ENCODE assay signal across 11 cellular contexts in the genomic region with DNA sequence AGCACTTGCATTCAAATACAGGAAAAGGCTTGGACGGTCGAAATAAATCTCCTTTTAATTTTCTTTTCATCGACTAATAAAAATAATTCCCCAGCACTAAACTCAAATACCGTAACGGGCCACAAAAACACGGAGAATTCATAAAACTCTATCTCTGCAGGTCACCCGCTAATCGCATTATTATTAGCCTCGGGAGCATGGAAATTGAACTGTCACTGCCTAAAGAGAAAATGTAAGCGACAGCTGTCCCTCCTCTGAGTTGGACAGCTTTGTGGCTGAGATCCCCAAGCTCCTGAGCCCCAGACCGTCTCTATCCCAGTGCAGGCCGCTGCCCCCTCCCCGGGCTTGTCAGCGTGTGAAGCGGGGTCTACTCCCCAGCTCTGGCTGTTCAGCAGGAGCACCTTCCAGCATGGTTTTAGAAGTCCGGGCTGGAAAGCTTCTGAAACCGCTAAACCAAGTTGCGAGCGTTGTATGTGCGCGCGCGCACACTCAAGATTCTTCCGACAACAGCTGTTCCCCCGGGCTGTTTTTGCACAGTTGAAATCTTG. TPM values are rescaled to one million over a fixed set of nuclear protein-coding genes. Genes with fewer than 3 reads are reported as not detected.
DNase-seq lines count a peak whose midpoint lies in the region; ATAC-seq, FAIRE-seq and TF ChIP-seq lines count a peak whose summit lies in the region.
"Had no signal": no experiment of that assay in that cellular context is flagged by ENCODE, and none has a peak within 500 bp of the region (broad histone marks: within the 10 kb centered on the region; RNA-seq: fewer than 3 reads in every experiment).

No MANE protein-coding gene starts in this region.

- H3K27me3 Mint-ChIP-seq in astrocyte (ENCODE audit: low read depth, unreplicated experiment) = peaks cover 94% of the 10 kb centered on the region
- peaks cover 86 to 96% of the 10 kb centered on the region in 2 donors for H3K27me3 Mint-ChIP-seq in CD8-positive, alpha-beta memory T cell

- POLR2A ChIA-PET in CD8-positive, alpha-beta memory T cell (lab: Charles Lee) = no interaction called here

- H3K9me3 Mint-ChIP-seq in astrocyte (ENCODE audit: unreplicated experiment) = peaks cover 46% of the 10 kb centered on the region
- H3K9me3 Mint-ChIP-seq in CD8-positive, alpha-beta memory T cell = peaks cover 0 to 44% (median 37%) of the 10 kb centered on the region in 5 donors

- H4K20me1 ChIP-seq in astrocyte (ENCODE audit: insufficient read depth, low read length) = peaks cover 6% of the 10 kb centered on the region

- peak overlapping the region in 8 of 10 donors; percentile 21 to 62 (median 50) for H3K4me3 ChIP-seq in heart right ventricle
- H3K4me3 ChIP-seq in astrocyte (ENCODE audit: insufficient read depth, low read depth, low read length) = peak overlapping the region; percentile 58
- peak overlapping the region; percentile 50 for H3K4me3 ChIP-seq in lower leg skin (ENCODE audit: low read depth, poor library complexity, severe bottlenecking)
- peak overlapping the region; percentile 28 to 67 (median 56) for H3K4me3 ChIP-seq in tibial nerve
- H3K4me3 ChIP-seq in CD8-positive, alpha-beta memory T cell (ENCODE audit: low read length) = no peak overlapping the region
- H3K4me3 ChIP-seq in ovary = no peak overlapping the region
- H3K4me3 ChIP-seq: mucosa of descending colon had no signal

- ATAC-seq in heart right ventricle = no peak
- no peak for ATAC-seq in Right ventricle myocardium inferior
- ATAC-seq: body of pancreas, mucosa of descending colon had no signal

- no peak for TF ChIP-seq POLR2A in lower leg skin (IDR thresholded peaks at IDR 0.05)
- no peak for TF ChIP-seq POLR2A in tibial nerve (IDR thresholded peaks at IDR 0.05)
- TF ChIP-seq POLR2A in ovary (IDR thresholded peaks at IDR 0.05) = no peak

- H3K36me3 ChIP-seq in heart right ventricle (no peaks in the 10 kb centered on the region), astrocyte (ENCODE audit: insufficient read depth, low read length) (no peaks in the 10 kb centered on the region), tibial nerve (no peaks in the 10 kb centered on the region), ovary (no peaks in the 10 kb centered on the region)
- no peaks in the 10 kb centered on the region for H3K36me3 ChIP-seq in CD8-positive, alpha-beta memory T cell (ENCODE audit: insufficient read depth, low read length)

- no peak overlapping the region for H3K27ac Mint-ChIP-seq in astrocyte (ENCODE audit: unreplicated experiment)
- H3K27ac Mint-ChIP-seq in CD8-positive, alpha-beta memory T cell = no peak overlapping the region

- TF ChIP-seq EP300 in tibial nerve (IDR thresholded peaks at IDR 0.05) (no peak), ovary (IDR thresholded peaks at IDR 0.05) (no peak)

- H3K4me2 ChIP-seq in astrocyte (ENCODE audit: low read length) = peak overlapping the region; percentile 71

- CTCF ChIA-PET in CD8-positive, alpha-beta memory T cell (lab: Charles Lee) = no interaction called here

- H3K9ac ChIP-seq in astrocyte (ENCODE audit: low read length) = peak overlapping the region; percentile 73

- H3K4me1 Mint-ChIP-seq in astrocyte (ENCODE audit: low read depth, unreplicated experiment) = peaks cover 5% of the 10 kb centered on the region
- H3K4me1 Mint-ChIP-seq in CD8-positive, alpha-beta memory T cell = peaks cover 17 to 23% (median 20%) of the 10 kb centered on the region in 3 donors

- 13% methylated on average over 25 of the region's 25 CpGs for WGBS in heart right ventricle, 2 donors
- WGBS in lower leg skin, 2 donors = 12% methylated on average over 23 to 25 of the region's 25 CpGs
- WGBS in tibial nerve, 2 donors = 8 to 9% methylated on average over 25 of the region's 25 CpGs
- 17 to 22% (median 20%) methylated on average over 25 of the region's 25 CpGs for WGBS in ovary, 3 donors

- H3K79me2 ChIP-seq in astrocyte (ENCODE audit: insufficient read depth, low read length) = peaks cover 34% of the 10 kb centered on the region

- H3K27ac ChIP-seq in heart right ventricle = no peak overlapping the region
- H3K27ac ChIP-seq in astrocyte (ENCODE audit: low read depth, low read length) = peak overlapping the region; percentile 31
- H3K27ac ChIP-seq in tibial nerve = peak overlapping the region; percentile 69 to 93 (median 82)
- no peak overlapping the region for H3K27ac ChIP-seq in CD8-positive, alpha-beta memory T cell (ENCODE audit: low read depth, low read length)
- H3K27ac ChIP-seq in ovary = no peak overlapping the region
- H3K27ac ChIP-seq: body of pancreas had no signal

- no peak overlapping the region for H2AFZ ChIP-seq in astrocyte (ENCODE audit: low read depth, low read length)

- H3K27me3 ChIP-seq in heart right ventricle (peaks cover 25 to 100% (median 100%) of the 10 kb centered on the region in 7 donors), astrocyte (ENCODE audit: insufficient read depth, low read length) (peaks cover 100% of the 10 kb centered on the region), tibial nerve (peaks cover 0 to 99% of the 10 kb centered on the region in 2 donors), ovary (peaks cover 8% of the 10 kb centered on the region)
- H3K27me3 ChIP-seq in CD8-positive, alpha-beta memory T cell (ENCODE audit: insufficient read depth, low read length, poor library complexity, severe bottlenecking) = peaks cover 59% of the 10 kb centered on the region

- H3K4me1 ChIP-seq in heart right ventricle = peaks cover 0 to 55% (median 39%) of the 10 kb centered on the region in 9 donors
- H3K4me1 ChIP-seq in astrocyte (ENCODE audit: insufficient read depth, low read length) = peaks cover 6% of the 10 kb centered on the region
- H3K4me1 ChIP-seq in tibial nerve = peaks cover 0 to 70% (median 13%) of the 10 kb centered on the region in 4 donors
- H3K4me1 ChIP-seq in CD8-positive, alpha-beta memory T cell (ENCODE audit: insufficient read depth, low read length) = no peaks in the 10 kb centered on the region
- peaks cover 3% of the 10 kb centered on the region for H3K4me1 ChIP-seq in ovary (ENCODE audit: insufficient read depth)

- peaks cover 5% of the 10 kb centered on the region for H3K36me3 Mint-ChIP-seq in astrocyte (ENCODE audit: low read depth, unreplicated experiment)
- H3K36me3 Mint-ChIP-seq in CD8-positive, alpha-beta memory T cell = peaks cover 0 to 6% (median 0%) of the 10 kb centered on the region in 3 donors

- no peak for DNase-seq in heart right ventricle
- no peak for DNase-seq in Right ventricle myocardium inferior (ENCODE audit: missing footprints)
- no peak for DNase-seq in astrocyte (ENCODE audit: low read depth)
- no peak for DNase-seq in lower leg skin (ENCODE audit: low spot score in 2 of 2)
- DNase-seq in tibial nerve (ENCODE audit: low spot score in 2 of 2) = no peak
- no peak for DNase-seq in effector CD4-positive, alpha-beta T cell
- no peak for DNase-seq in CD8-positive, alpha-beta memory T cell
- DNase-seq in ovary = no peak
- DNase-seq: body of pancreas, mucosa of descending colon, NCI-H2171 treated with DMSO at 0.1 percent for 48 hours had no signal

- no peak for FAIRE-seq in astrocyte (lab: Jason Lieb, UNC)

- H3K4me3 Mint-ChIP-seq in astrocyte (ENCODE audit: unreplicated experiment) = peak overlapping the region; percentile 77
- H3K4me3 Mint-ChIP-seq in CD8-positive, alpha-beta memory T cell = peak overlapping the region in 1 of 7 donors; percentile 50

- intact Hi-C loops in heart right ventricle (cut with DNase I) = no loop called here
- intact Hi-C loops in Right ventricle myocardium inferior (cut with DNase I) = no loop called here
- intact Hi-C loops in lower leg skin (cut with DNase I; ENCODE audit: low total_unique reads) = no loop called here
- intact Hi-C loops in ovary (cut with DNase I) = no loop called here

- TF ChIP-seq CTCF in heart right ventricle (IDR thresholded peaks at IDR 0.05) = no peak
- no peak for TF ChIP-seq CTCF in astrocyte (IDR thresholded peaks at IDR 0.05; ENCODE audit: insufficient read depth, low read depth, low read length)
- TF ChIP-seq CTCF in lower leg skin (IDR thresholded peaks at IDR 0.05) = no peak
- no peak for TF ChIP-seq CTCF in tibial nerve (IDR thresholded peaks at IDR 0.05)
- TF ChIP-seq CTCF in ovary (IDR thresholded peaks at IDR 0.05) = no peak

- H3K9me3 ChIP-seq in heart right ventricle (no peaks in the 10 kb centered on the region), astrocyte (ENCODE audit: insufficient read depth, low read depth, low read length) (peaks cover 12% of the 10 kb centered on the region), tibial nerve (no peaks in the 10 kb centered on the region), ovary (no peaks in the 10 kb centered on the region)
- no peaks in the 10 kb centered on the region for H3K9me3 ChIP-seq in CD8-positive, alpha-beta memory T cell (ENCODE audit: low read length)
- H3K9me3 ChIP-seq: mucosa of descending colon had no signal

RNA-seq across cellular contexts. Expression of a gene that starts 1.8 kb away (rescaled TPM):
- total RNA-seq in heart right ventricle = 1 to 10 TPM in 2 of 10 donors, under 1 TPM in 8; 0.18 to 1.1 (median 0.50) TPM
- polyA plus RNA-seq in heart right ventricle = under 1 TPM; 0.44 to 0.45 TPM
- total RNA-seq in Right ventricle myocardium inferior = 0.43 TPM
- total RNA-seq in astrocyte = 0.07 and 0.10 TPM in 2 replicates
- total RNA-seq in lower leg skin = 10 to 100 TPM in 1 of 4 donors, 1 to 10 TPM in 3; 4.7 to 17.0 (median 5.9) TPM
- 10 to 100 TPM; 38.7 to 57.0 (median 48.2) TPM for total RNA-seq in tibial nerve
- not detected for total RNA-seq in CD8-positive, alpha-beta memory T cell
- polyA plus RNA-seq in CD8-positive, alpha-beta memory T cell = not detected
- total RNA-seq in ovary = under 1 TPM in 6 of 7 donors, not detected in 1; 0.08 to 0.60 (median 0.20) TPM
- polyA plus RNA-seq in ovary = under 1 TPM; 0.10 to 0.42 TPM
- total RNA-seq: body of pancreas, mucosa of descending colon had no signal

Comparison
In these comparisons a context has a peak if more than half of its experiments do, and no peak if none do; other contexts are left out.
1. H3K27ac ChIP-seq: peak in astrocyte (single experiment) and tibial nerve (4 of 4); none in heart right ventricle (0 of 10), CD8-positive, alpha-beta memory T cell (single experiment) and ovary (0 of 2).
2. H3K4me3 ChIP-seq: peak in heart right ventricle (8 of 10), astrocyte (single experiment), lower leg skin (single experiment) and tibial nerve (4 of 4); none in CD8-positive, alpha-beta memory T cell (single experiment) and ovary (single experiment).